In the genomic region with DNA sequence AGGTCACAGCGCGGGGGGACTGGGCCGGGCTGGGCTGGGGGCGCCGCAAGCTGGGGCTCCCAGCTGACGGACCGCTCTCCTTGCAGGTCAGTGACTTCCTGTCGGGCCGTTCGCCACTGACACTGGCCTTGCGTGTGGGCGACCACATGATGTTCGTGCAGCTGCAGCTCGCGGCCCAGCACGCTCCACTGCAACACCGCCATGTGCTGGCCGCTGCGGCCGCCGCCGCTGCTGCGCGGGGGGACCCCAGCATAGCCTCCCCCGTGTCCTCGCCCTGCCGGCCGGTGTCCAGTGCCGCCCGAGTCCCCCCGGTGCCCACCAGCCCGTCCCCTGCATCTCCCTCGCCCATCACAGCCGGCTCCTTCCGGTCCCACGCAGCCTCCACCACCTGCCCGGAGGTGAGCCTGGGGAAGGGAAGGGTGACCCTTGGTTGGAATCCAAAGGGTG, we compare ENCODE assay signal across 8 cellular contexts. TPM values are rescaled to one million over a fixed set of nuclear protein-coding genes. Genes with fewer than 3 reads are reported as not detected.
DNase-seq lines count a peak whose midpoint lies in the region; ATAC-seq and TF ChIP-seq lines count a peak whose summit lies in the region.
"Had no signal": no experiment of that assay in that cellular context is flagged by ENCODE, and none has a peak within 500 bp of the region (broad histone marks: within the 10 kb centered on the region; RNA-seq: fewer than 3 reads in every experiment).

No MANE protein-coding gene starts in this region.

- H2BK20ac ChIP-seq in IMR-90 (ENCODE audit: low read depth, low read length): 0 out of 2 replicates have a peak overlapping the region, but pooled peaks have one; percentile 20

- peak overlapping the region; percentile 99 for H3K27ac ChIP-seq in IMR-90 (ENCODE audit: insufficient read depth, low read length)
- peak overlapping the region; percentile 76 to 97 (median 94) for H3K27ac ChIP-seq in right lobe of liver
- H3K27ac ChIP-seq in temporal lobe (ENCODE audit: low read depth, low read length): peak overlapping the region; percentile 95

- ATAC-seq in IMR-90 (ENCODE audit: low read depth) (no peak), right lobe of liver (no peak), GM19463 (IDR thresholded peaks at IDR 0.05; ENCODE audit: unreplicated experiment) (no peak)

- H2AK5ac ChIP-seq in IMR-90 (ENCODE audit: low read depth, low read length): peak overlapping the region; percentile 94

- peak overlapping the region; percentile 63 to 79; a peak in 3 of 4 replicates for H4K8ac ChIP-seq in IMR-90 (ENCODE audit: low read depth in 2 of 2, low read length in 2 of 2)

- dilution Hi-C loops in IMR-90 (cut with HindIII; ENCODE audit: low sequenced_read_pairs, unreplicated experiment): no loop called here

- H3K79me1 ChIP-seq in IMR-90 (ENCODE audit: low read depth in 1 of 2, low read length in 2 of 2): peaks cover 0 to 40% of the 10 kb centered on the region in 2 experiments; a peak in 2 of 4 replicates

- H3K4me1 ChIP-seq in IMR-90 (ENCODE audit: control insufficient read depth, insufficient read depth, low read length) (peaks cover 35% of the 10 kb centered on the region), right lobe of liver (peaks cover 0 to 67% (median 24%) of the 10 kb centered on the region in 4 donors)

- H4K20me1 ChIP-seq in IMR-90 (ENCODE audit: insufficient read depth, low read length): peaks cover 91% of the 10 kb centered on the region

- peak overlapping the region; percentile 39; the same call in 1 of the 2 replicates for H3K56ac ChIP-seq in IMR-90 (ENCODE audit: extremely low read depth, insufficient read depth, low read length)

- DNase-seq in IMR-90: no peak
- no peak for DNase-seq in MCF 10A (ENCODE audit: unreplicated experiment)
- DNase-seq in right lobe of liver: peak in 1 of 3 donors; percentile 65
- no peak for DNase-seq in kidney glomerular epithelial cell (lab: John Stamatoyannopoulos, UW)
- DNase-seq in UCSD-AML1 (lab: John Stamatoyannopoulos, UW; ENCODE audit: unreplicated experiment): no peak
- DNase-seq: activated naive CD4-positive, alpha-beta T cell had no signal

- 84% methylated on average over 25 of the region's 37 CpGs; no CpG with 5 or more reads in 1 of the 2 experiments for WGBS in IMR-90 (ENCODE audit: extremely low coverage in 2 of 2, insufficient read length in 1 of 2), 2 experiments
- 51% methylated on average over 6 of the region's 37 CpGs for WGBS in right lobe of liver (ENCODE audit: insufficient coverage, low coverage, low lambda C conversion rate, missing lambda C conversion rate)

- no peaks in the 10 kb centered on the region for H3K9me3 Mint-ChIP-seq in MCF 10A (ENCODE audit: unreplicated experiment)

- no peak for TF ChIP-seq RAD21 in IMR-90 (IDR thresholded peaks at IDR 0.05; ENCODE audit: low read length)

- peak overlapping the region; percentile 66 for H3K23ac ChIP-seq in IMR-90 (ENCODE audit: low read depth, low read length)

- intact Hi-C loops in IMR-90 (cut with micrococcal nuclease) (no loop called here), MCF 10A (cut with micrococcal nuclease) (no loop called here), right lobe of liver (cut with DNase I) (no loop called here)

- H3K18ac ChIP-seq in IMR-90 (ENCODE audit: low read depth, low read length): peak overlapping the region; percentile 65; the same call in 1 of the 2 replicates

- H3K4ac ChIP-seq in IMR-90 (ENCODE audit: low read depth, low read length): peak overlapping the region; percentile 84

- TF ChIP-seq POLR2A in IMR-90 (IDR thresholded peaks at IDR 0.05; ENCODE audit: low read depth, low read length) (no peak), right lobe of liver (IDR thresholded peaks at IDR 0.05) (no peak)

- no peaks in the 10 kb centered on the region for H3K9me1 ChIP-seq in IMR-90 (ENCODE audit: insufficient read depth, low read length)

- peak overlapping the region; percentile 38; the same call in 1 of the 2 replicates for H3K9ac ChIP-seq in IMR-90 (ENCODE audit: low read depth, low read length)

- TF ChIP-seq CTCF in IMR-90 (conservative IDR thresholded peaks at IDR 0.05; ENCODE audit: low read depth, low read length) (no peak), MCF 10A (IDR thresholded peaks at IDR 0.05; ENCODE audit: unreplicated experiment) (no peak), right lobe of liver (IDR thresholded peaks at IDR 0.05) (no peak)

- H3K36me3 ChIP-seq in IMR-90 (ENCODE audit: control insufficient read depth, insufficient read depth, low read length): peaks cover 70% of the 10 kb centered on the region
- H3K36me3 ChIP-seq in right lobe of liver: peaks cover 17 to 52% (median 29%) of the 10 kb centered on the region in 4 donors

- peak overlapping the region; percentile 52; the same call in 1 of the 2 replicates for H3K4me2 ChIP-seq in IMR-90 (ENCODE audit: low read depth, low read length)

- H2BK5ac ChIP-seq in IMR-90 (ENCODE audit: low read depth, low read length, poor library complexity, severe bottlenecking): peak overlapping the region; percentile 99

- POLR2A ChIA-PET in IMR-90 (lab: Charles Lee; ENCODE audit: unreplicated experiment) (interaction anchor here (1.5 to 1.6 kb wide), 2 partner anchors 12 to 15 kb away, joined by 16 to 28 read pairs; a partner anchor contains a TSS), MCF 10A (lab: Yijun Ruan, JAX) (interaction anchor here (1.6 to 2.9 kb wide), 5 partner anchors 8 to 21 kb away, joined by 5 to 89 read pairs (median 20); a partner anchor contains a TSS)

- H3K27ac Mint-ChIP-seq in MCF 10A (ENCODE audit: low read depth, unreplicated experiment): peak overlapping the region; percentile 86

- no peaks in the 10 kb centered on the region for H3K27me3 Mint-ChIP-seq in MCF 10A (ENCODE audit: insufficient read depth, unreplicated experiment)

- BruUV-seq in IMR-90 (replicated peaks; lab: Mats Ljungman, UMichigan): no TSS peak
- BruUV-seq in MCF 10A (replicated peaks; lab: Mats Ljungman, UMichigan): no TSS peak

- H3K14ac ChIP-seq in IMR-90 (replicated peaks; ENCODE audit: low read depth, low read length): peak overlapping the region; percentile 85; the same call in 1 of the 2 replicates

- peaks cover 14% of the 10 kb centered on the region for H3K4me1 Mint-ChIP-seq in MCF 10A (ENCODE audit: insufficient read depth, unreplicated experiment)

- H3K4me3 ChIP-seq in IMR-90 (ENCODE audit: insufficient read depth, low read depth, low read length) (no peak overlapping the region; the same call in 1 of the 2 replicates), right lobe of liver (peak overlapping the region; percentile 74 to 92 (median 86))

- H3K4me3 Mint-ChIP-seq in MCF 10A (ENCODE audit: unreplicated experiment): no peak overlapping the region

- 0 out of 3 replicates have a peak overlapping the region, but pooled peaks have one; percentile 11 for H2BK15ac ChIP-seq in IMR-90 (ENCODE audit: low read depth, low read length)

- H2BK120ac ChIP-seq in IMR-90 (ENCODE audit: low read depth, low read length): peak overlapping the region; percentile 81

- H4K5ac ChIP-seq in IMR-90 (ENCODE audit: low read depth, low read length): peak overlapping the region; percentile 27

- no peaks in the 10 kb centered on the region for H3K9me3 ChIP-seq in IMR-90 (ENCODE audit: control insufficient read depth, insufficient read depth, low read length)
- no peaks in the 10 kb centered on the region for H3K9me3 ChIP-seq in right lobe of liver

- peak overlapping the region; percentile 36 for H2AFZ ChIP-seq in IMR-90 (replicated peaks; ENCODE audit: low read length, poor library complexity)

- no peaks in the 10 kb centered on the region for H3K27me3 ChIP-seq in IMR-90 (ENCODE audit: control insufficient read depth, insufficient read depth, low read length)
- no peaks in the 10 kb centered on the region for H3K27me3 ChIP-seq in right lobe of liver

- H3K36me3 Mint-ChIP-seq in MCF 10A (ENCODE audit: insufficient read depth, unreplicated experiment): peaks cover 87% of the 10 kb centered on the region

- in situ Hi-C loops in IMR-90 (cut with MboI; ENCODE audit: low sequenced_read_pairs): no loop called here

- peak overlapping the region; percentile 99 for H2AK9ac ChIP-seq in IMR-90 (replicated peaks; ENCODE audit: low read depth, low read length, poor library complexity)

- peak overlapping the region; percentile 82 for H4K91ac ChIP-seq in IMR-90 (ENCODE audit: insufficient read depth, low read depth, low read length)

- CTCF ChIA-PET in IMR-90 (lab: Yijun Ruan, JAX): interaction anchor here (1.6 kb wide), 1 partner anchor 13 kb away, joined by 11 read pairs; no protein-coding TSS in a partner anchor
- CTCF ChIA-PET in MCF 10A (lab: Yijun Ruan, JAX): interaction anchor here (1.8 to 1.9 kb wide), 2 partner anchors 10 to 12 kb away, joined by 17 to 19 read pairs; no protein-coding TSS in a partner anchor

RNA-seq across cellular contexts. Expression of a gene that starts 5.7 kb away (rescaled TPM):
- 2.2 and 2.5 TPM in 2 replicates for total RNA-seq in IMR-90 (2012; rRNA removed)
- 24.1 and 26.0 TPM in 2 replicates for polyA plus RNA-seq in IMR-90 (2012; rRNA removed)
- 39.2 and 47.7 TPM in 2 replicates for polyA plus RNA-seq in IMR-90 (2012; cell fraction: cytosol; rRNA removed)
- polyA plus RNA-seq in IMR-90 (2012; cell fraction: nucleus; rRNA removed; ENCODE audit: low replicate concordance): 97.0 and 144 TPM in 2 replicates
- 73.6 and 96.9 TPM in 2 replicates for total RNA-seq in MCF 10A (2022)
- total RNA-seq in right lobe of liver: 10 to 100 TPM; 22.3 to 55.1 (median 29.3) TPM
- total RNA-seq in temporal lobe: 22.6 TPM

RNA-seq across cellular contexts. Expression of a gene that starts 12.6 kb away (rescaled TPM):
- total RNA-seq in IMR-90 (2012; rRNA removed): 7.3 and 13.6 TPM in 2 replicates
- 140 and 189 TPM in 2 replicates for polyA plus RNA-seq in IMR-90 (2012; rRNA removed)
- 348 and 386 TPM in 2 replicates for polyA plus RNA-seq in IMR-90 (2012; cell fraction: cytosol; rRNA removed)
- polyA plus RNA-seq in IMR-90 (2012; cell fraction: nucleus; rRNA removed; ENCODE audit: low replicate concordance): 72.4 and 213 TPM in 2 replicates
- total RNA-seq in MCF 10A (2022): 256 and 258 TPM in 2 replicates
- total RNA-seq in right lobe of liver: 100 to 1,000 TPM in 5 of 6 experiments, 10 to 100 TPM in 1; 98.1 to 240 (median 137) TPM
- total RNA-seq in temporal lobe: 27.5 TPM

RNA-seq across cellular contexts. Expression of a gene that starts 15.0 kb away (rescaled TPM):
- 226 and 299 TPM in 2 replicates for total RNA-seq in IMR-90 (2012; rRNA removed)
- 405 and 542 TPM in 2 replicates for polyA plus RNA-seq in IMR-90 (2012; rRNA removed)
- polyA plus RNA-seq in IMR-90 (2012; cell fraction: cytosol; rRNA removed): 562 and 617 TPM in 2 replicates
- polyA plus RNA-seq in IMR-90 (2012; cell fraction: nucleus; rRNA removed; ENCODE audit: low replicate concordance): 2,129 and 2,924 TPM in 2 replicates
- total RNA-seq in MCF 10A (2022): 316 and 362 TPM in 2 replicates
- total RNA-seq in right lobe of liver: 100 to 1,000 TPM in 2 of 6 experiments, 10 to 100 TPM in 4; 69.2 to 111 (median 89.5) TPM
- 289 TPM for total RNA-seq in temporal lobe

RNA-seq across cellular contexts. Expression of a gene that starts 16.3 kb away (rescaled TPM):
- 0.18 and 0.56 TPM in 2 replicates for total RNA-seq in IMR-90 (2012; rRNA removed)
- polyA plus RNA-seq in IMR-90 (2012; rRNA removed): 3.9 and 8.5 TPM in 2 replicates
- polyA plus RNA-seq in IMR-90 (2012; cell fraction: cytosol; rRNA removed): 3.2 and 7.9 TPM in 2 replicates
- 24.1 and 64.4 TPM in 2 replicates for polyA plus RNA-seq in IMR-90 (2012; cell fraction: nucleus; rRNA removed; ENCODE audit: low replicate concordance)
- total RNA-seq in MCF 10A (2022): 7.0 and 8.2 TPM in 2 replicates
- total RNA-seq in right lobe of liver: under 1 TPM; 0.15 to 0.62 (median 0.31) TPM
- 6.4 TPM for total RNA-seq in temporal lobe

RNA-seq across cellular contexts. Expression of a gene that starts 21.2 kb away (rescaled TPM):
- total RNA-seq in IMR-90 (2012; rRNA removed): 7.5 and 10.6 TPM in 2 replicates
- polyA plus RNA-seq in IMR-90 (2012; rRNA removed): 61.8 and 93.4 TPM in 2 replicates
- 94.9 and 135 TPM in 2 replicates for polyA plus RNA-seq in IMR-90 (2012; cell fraction: cytosol; rRNA removed)
- 46.6 and 93.7 TPM in 2 replicates for polyA plus RNA-seq in IMR-90 (2012; cell fraction: nucleus; rRNA removed; ENCODE audit: low replicate concordance)
- total RNA-seq in MCF 10A (2022): 71.0 and 85.2 TPM in 2 replicates
- total RNA-seq in right lobe of liver: 100 to 1,000 TPM in 1 of 6 experiments, 10 to 100 TPM in 5; 34.0 to 103 (median 43.8) TPM
- 8.9 TPM for total RNA-seq in temporal lobe
